ENCODE assay signal across 9 cellular contexts in genomic region chrX:17944833-17945497, GRCh38.
DNase-seq lines count a peak whose midpoint lies in the region; ATAC-seq, FAIRE-seq and TF ChIP-seq lines count a peak whose summit lies in the region.
"Had no signal": no experiment of that assay in that cellular context is flagged by ENCODE, and none has a peak within 500 bp of the region (broad histone marks: within the 10 kb centered on the region; RNA-seq: fewer than 3 reads in every experiment).

No MANE protein-coding gene starts in this region.

- no peak overlapping the region for H3K4me2 ChIP-seq in keratinocyte (ENCODE audit: control insufficient read depth, extremely low read depth, insufficient read depth, low read depth, low read length)

- H3K9me3 ChIP-seq in SJCRH30 (replicated peaks) (no peaks in the 10 kb centered on the region), keratinocyte (ENCODE audit: control insufficient read depth, low read depth, low read length) (no peaks in the 10 kb centered on the region)

- no peaks in the 10 kb centered on the region for H3K27me3 ChIP-seq in SJCRH30
- no peaks in the 10 kb centered on the region for H3K27me3 ChIP-seq in keratinocyte (ENCODE audit: control insufficient read depth, extremely low read depth, insufficient read depth, low read length)

- no peaks in the 10 kb centered on the region for H3K9me1 ChIP-seq in keratinocyte (ENCODE audit: control insufficient read depth, extremely low read depth, insufficient read depth, low read length)

- H3K4me3 ChIP-seq in SJCRH30 (no peak overlapping the region), keratinocyte (ENCODE audit: control insufficient read depth in 2 of 3, extremely low read depth in 1 of 3, insufficient read depth in 2 of 3, low read depth in 1 of 3, low read length in 3 of 3) (no peak overlapping the region)

- H3K79me2 ChIP-seq in keratinocyte (ENCODE audit: control insufficient read depth, insufficient read depth, low read length), result no peaks in the 10 kb centered on the region

- no peak overlapping the region for H2AFZ ChIP-seq in keratinocyte (ENCODE audit: control insufficient read depth, low read length)

- no peaks in the 10 kb centered on the region for H3K4me1 ChIP-seq in SJCRH30
- H3K4me1 ChIP-seq in keratinocyte (ENCODE audit: control insufficient read depth, extremely low read depth, insufficient read depth, low read length), result no peaks in the 10 kb centered on the region

- DNase-seq in CD1c-positive myeloid dendritic cell (ENCODE audit: extremely low spot score) (peak; percentile 1), SJCRH30 (peak; percentile 24 to 63), keratinocyte (ENCODE audit: low read depth, low spot score) (no peak), hepatic stellate cell (ENCODE audit: low spot score) (no peak), NCI-H1436 (lab: John Stamatoyannopoulos, UW) (no peak)

- ATAC-seq in GM19351 (IDR thresholded peaks at IDR 0.05; ENCODE audit: unreplicated experiment) (peak; percentile 68), HG02642 (IDR thresholded peaks at IDR 0.05; ENCODE audit: poor library complexity, unreplicated experiment) (no peak), GM19328 (IDR thresholded peaks at IDR 0.05; ENCODE audit: unreplicated experiment) (no peak)
- ATAC-seq: activated naive CD4-positive, alpha-beta T cell treated with anti-CD3 and anti-CD28 coated beads, Interleukin-2, amount 50 U/mL, for 72 hours had no signal

- TF ChIP-seq CTCF in keratinocyte (optimal IDR thresholded peaks at IDR 0.05 in 1 of 3, IDR thresholded peaks at IDR 0.05 in 1 of 3, conservative IDR thresholded peaks at IDR 0.05 in 1 of 3; ENCODE audit: extremely low read depth in 1 of 3, insufficient read depth in 2 of 3, low read length in 3 of 3), result peak; percentile 53 to 62 (median 62)

- FAIRE-seq in keratinocyte (lab: Jason Lieb, UNC), result peak; percentile 9

- H3K36me3 ChIP-seq in SJCRH30 (no peaks in the 10 kb centered on the region), keratinocyte (ENCODE audit: control insufficient read depth in 2 of 2, extremely low read depth in 1 of 2, insufficient read depth in 2 of 2, low read length in 2 of 2) (no peaks in the 10 kb centered on the region)

- dilution Hi-C loops in keratinocyte (cut with MboI; ENCODE audit: extremely low pct_ligation_motif_present, low sequenced_read_pairs), result no loop called here

- H3K27ac ChIP-seq in SJCRH30 (no peak overlapping the region), keratinocyte (ENCODE audit: control insufficient read depth, insufficient read depth, low read length) (no peak overlapping the region)

- no peaks in the 10 kb centered on the region for H4K20me1 ChIP-seq in keratinocyte (ENCODE audit: control insufficient read depth, extremely low read depth, insufficient read depth, low read length)

- H3K9ac ChIP-seq in keratinocyte (ENCODE audit: control insufficient read depth, extremely low read depth, insufficient read depth, low read length), result no peak overlapping the region

Comparison
In these comparisons a context has a peak if more than half of its experiments do, and no peak if none do; other contexts are left out.
1. DNase-seq: peak in CD1c-positive myeloid dendritic cell (single experiment) and SJCRH30 (2 of 2); none in keratinocyte (single experiment), hepatic stellate cell (single experiment) and NCI-H1436 (single experiment).